8 cellular contexts compared by ENCODE assay signal in the genomic region with DNA sequence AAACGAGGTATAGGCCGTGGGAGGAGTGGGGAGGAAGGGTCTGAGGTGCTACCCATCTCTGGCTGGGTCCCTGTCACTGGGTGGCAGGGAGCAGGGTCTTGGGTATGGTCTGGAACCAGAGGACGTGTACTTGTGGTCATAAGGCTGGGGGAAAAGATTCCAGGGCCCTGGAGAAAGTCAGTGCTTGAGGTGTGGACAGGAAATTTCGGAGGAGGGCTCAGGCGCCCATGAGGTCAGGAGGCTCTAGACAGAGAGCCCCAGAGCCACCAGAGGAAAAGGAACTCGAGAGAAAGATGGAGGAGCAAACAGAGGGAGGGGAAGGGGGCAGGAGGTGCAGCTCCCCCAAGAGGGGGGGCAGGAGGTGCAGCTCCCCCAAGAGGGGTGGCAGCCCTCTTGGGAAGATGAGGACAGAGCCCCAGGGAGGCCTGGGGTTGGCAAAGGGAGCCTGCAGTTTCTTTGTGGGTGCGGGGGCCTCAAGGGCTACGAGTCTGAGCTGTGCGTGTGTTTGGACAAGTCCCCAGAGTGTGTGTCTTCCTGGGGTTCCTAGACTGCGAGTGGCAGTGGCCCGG. TPM values are rescaled to one million over a fixed set of nuclear protein-coding genes. Genes with fewer than 3 reads are reported as not detected.
A peak's percentile ranks its signal among the peaks of the same experiment; 100 is the strongest.
DNase-seq lines count a peak whose midpoint lies in the region; FAIRE-seq and TF ChIP-seq lines count a peak whose summit lies in the region.

No MANE protein-coding gene starts in this region.

- intact Hi-C loops in prostate gland (cut with DNase I), result loop anchor here (5.0 kb wide), 2 partner anchors 49 to 244 kb away; partner anchors contain the start of genes PRMT7 and SLC7A6OS

- H3K27ac ChIP-seq in prostate gland, result peak overlapping the region; percentile 92 to 95

- H3K4me3 ChIP-seq in NB4 (ENCODE audit: low read depth, low read length) (peak overlapping the region; percentile 54), epithelial cell of esophagus (ENCODE audit: low read length) (peak overlapping the region; percentile 54), prostate gland (peak overlapping the region; percentile 74 to 76)

- WGBS in prostate gland, result 40% methylated on average over 11 of the region's 11 CpGs

- no peak for TF ChIP-seq POLR2A in NB4 (IDR thresholded peaks at IDR 0.05; ENCODE audit: extremely low read depth, insufficient read length)
- no peak for TF ChIP-seq POLR2A in prostate gland (IDR thresholded peaks at IDR 0.05)

- H3K27me3 ChIP-seq in prostate gland (replicated peaks; ENCODE audit: insufficient read depth), result no peaks in the 10 kb centered on the region

- H3K4me1 ChIP-seq in prostate gland (replicated peaks), result peaks cover 11% of the 10 kb centered on the region

- H3K36me3 ChIP-seq in prostate gland, result no peaks in the 10 kb centered on the region

- no peak for DNase-seq in GM19239 (ENCODE audit: insufficient read length, low spot score)
- no peak for DNase-seq in NB4 (ENCODE audit: low read depth)
- DNase-seq in epithelial cell of esophagus (ENCODE audit: low read depth), result no peak
- DNase-seq in prostate gland (ENCODE audit: low spot score), result no peak
- DNase-seq in EL, result no peak
- no peak for DNase-seq in stimulated activated CD4-positive, alpha-beta T cell treated with anti-CD3 and anti-CD28 coated beads, Interleukin-4, amount 100 ng/mL, for 1 hour
- DNase-seq in GM03348 (ENCODE audit: low spot score), result no peak
- DNase-seq in stimulated activated CD4-positive, alpha-beta T cell treated with anti-CD3 and anti-CD28 coated beads, Interleukin-12 subunit alpha, Interleukin-12 subunit beta, amount 100 ng/mL, for 4 hours, result no peak

- H3K9me3 ChIP-seq in prostate gland, result no peaks in the 10 kb centered on the region

- FAIRE-seq in GM19239 (lab: Jason Lieb, UNC), result peak; percentile 35

- TF ChIP-seq CTCF in NB4 (IDR thresholded peaks at IDR 0.05; ENCODE audit: low read depth, low read length), result no peak
- no peak for TF ChIP-seq CTCF in epithelial cell of esophagus (IDR thresholded peaks at IDR 0.05; ENCODE audit: insufficient read depth, low read depth, low read length, missing control alignments)
- TF ChIP-seq CTCF in prostate gland (IDR thresholded peaks at IDR 0.05), result no peak

RNA-seq across cellular contexts. Expression of gene SLC7A6, which starts 0.7 kb away (rescaled TPM):
- 10 to 100 TPM; 12.8 to 30.5 TPM for total RNA-seq in prostate gland

RNA-seq across cellular contexts. Expression of gene PLA2G15, which starts 18.5 kb away (rescaled TPM):
- 10 to 100 TPM; 15.7 to 39.5 TPM for total RNA-seq in prostate gland

RNA-seq across cellular contexts. Expression of gene ESRP2, which starts 27.7 kb away (rescaled TPM):
- total RNA-seq in prostate gland, result 10 to 100 TPM; 24.5 to 48.1 TPM

RNA-seq across cellular contexts. Expression of gene SLC7A6OS, which starts 47.1 kb away (rescaled TPM):
- total RNA-seq in prostate gland, result 10 to 100 TPM in 1 of 2 donors, 1 to 10 TPM in 1; 10.0 to 23.6 TPM

RNA-seq across cellular contexts. Expression of gene PRMT7, which starts 47.2 kb away (rescaled TPM):
- total RNA-seq in prostate gland, result 10 to 100 TPM; 45.2 to 77.9 TPM
